Comparison of ENCODE assay signal across 10 cellular contexts in the genomic region with DNA sequence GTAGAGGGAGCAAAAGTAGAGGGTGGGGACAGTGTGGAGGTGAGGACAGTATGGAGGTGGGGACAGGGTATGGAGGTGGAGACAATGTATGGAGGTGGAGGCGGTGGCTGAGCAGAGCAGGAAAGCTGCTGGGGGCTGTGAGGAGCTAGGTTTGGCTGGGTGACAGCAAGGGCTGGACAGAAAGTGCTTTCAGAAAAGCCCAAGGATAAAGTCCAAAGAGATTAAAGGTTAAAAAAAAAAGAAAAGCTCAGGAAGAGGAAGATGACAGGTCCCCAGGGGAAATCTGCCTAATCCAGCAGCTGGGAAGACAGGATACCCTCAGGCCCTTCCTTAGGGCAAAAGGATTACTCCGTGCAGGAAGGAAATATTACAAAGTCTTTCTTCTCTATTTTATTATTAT. TPM values are rescaled to one million over a fixed set of nuclear protein-coding genes. Genes with fewer than 3 reads are reported as not detected.
DNase-seq lines count a peak whose midpoint lies in the region; ATAC-seq and TF ChIP-seq lines count a peak whose summit lies in the region.
"Had no signal": no experiment of that assay in that cellular context is flagged by ENCODE, and none has a peak within 500 bp of the region (broad histone marks: within the 10 kb centered on the region; RNA-seq: fewer than 3 reads in every experiment).

No MANE protein-coding gene starts in this region.

- H3K36me3 ChIP-seq in left ventricle myocardium inferior (peaks cover 9% of the 10 kb centered on the region), right atrium auricular region (no peaks in the 10 kb centered on the region), subcutaneous abdominal adipose tissue (ENCODE audit: control insufficient read depth in 5 of 5, insufficient read depth in 5 of 5, low read length in 5 of 5) (peaks cover 0 to 13% (median 9%) of the 10 kb centered on the region in 5 donors)

- H3K4me3 ChIP-seq in left ventricle myocardium inferior, result no peak overlapping the region
- no peak overlapping the region for H3K4me3 ChIP-seq in right atrium auricular region
- H3K4me3 ChIP-seq in fibroblast of villous mesenchyme (ENCODE audit: low read depth, low read length), result no peak overlapping the region
- H3K4me3 ChIP-seq in subcutaneous abdominal adipose tissue (ENCODE audit: low read depth in 1 of 5, low read length in 5 of 5), result no peak overlapping the region
- H3K4me3 ChIP-seq: SK-N-MC had no signal

- TF ChIP-seq POLR2A in GM18505 (IDR thresholded peaks at IDR 0.05; ENCODE audit: borderline replicate concordance, extremely low read depth, insufficient read depth, insufficient read length), result no peak

- peaks cover 10% of the 10 kb centered on the region for H3K36me3 Mint-ChIP-seq in WTC11

- ATAC-seq in WTC11, result no peak
- no peak for ATAC-seq in GM18505 (IDR thresholded peaks at IDR 0.05; ENCODE audit: unreplicated experiment)

- peak overlapping the region in 1 of 5 donors; percentile 48 for H3K9ac ChIP-seq in subcutaneous abdominal adipose tissue (ENCODE audit: low read length in 5 of 5)

- H3K9me3 ChIP-seq in left ventricle myocardium inferior (replicated peaks), result no peaks in the 10 kb centered on the region
- H3K9me3 ChIP-seq in right atrium auricular region, result no peaks in the 10 kb centered on the region
- H3K9me3 ChIP-seq in subcutaneous abdominal adipose tissue (ENCODE audit: control insufficient read depth in 5 of 5, low read length in 5 of 5), result no peaks in the 10 kb centered on the region

- H3K27ac ChIP-seq in left ventricle myocardium inferior (replicated peaks) (peak overlapping the region; percentile 78), right atrium auricular region (peak overlapping the region in 1 of 2 donors; percentile 19), subcutaneous abdominal adipose tissue (ENCODE audit: low read depth, low read length) (peak overlapping the region; percentile 89)

- H3K4me1 Mint-ChIP-seq in WTC11, result peaks cover 32% of the 10 kb centered on the region

- H3K27ac Mint-ChIP-seq in WTC11, result peak overlapping the region; percentile 88

- intact Hi-C loops in left ventricle myocardium inferior (cut with micrococcal nuclease), result no loop called here

- POLR2A ChIA-PET in WTC11 (lab: Charles Lee), result interaction anchor here (1.0 kb wide), 1 partner anchor 32 kb away, joined by 3 read pairs; the partner anchor contains the start of gene PFKFB3

- no peaks in the 10 kb centered on the region for H3K27me3 ChIP-seq in left ventricle myocardium inferior (ENCODE audit: low read depth)
- H3K27me3 ChIP-seq in right atrium auricular region, result no peaks in the 10 kb centered on the region
- no peaks in the 10 kb centered on the region for H3K27me3 ChIP-seq in subcutaneous abdominal adipose tissue (ENCODE audit: control insufficient read depth in 5 of 5, insufficient read depth in 4 of 5, low read length in 5 of 5)

- no peak for DNase-seq in left ventricle myocardium inferior
- no peak for DNase-seq in right atrium auricular region (ENCODE audit: low spot score)
- no peak for DNase-seq in WTC11 (ENCODE audit: low spot score)
- peak; percentile 46 for DNase-seq in fibroblast of villous mesenchyme (ENCODE audit: low read depth)
- DNase-seq in DMS53 treated with DMSO at 0.1 percent for 48 hours (lab: John Stamatoyannopoulos, UW; ENCODE audit: unreplicated experiment), result no peak
- no peak for DNase-seq in stimulated activated CD4-positive, alpha-beta T cell treated with anti-CD3 and anti-CD28 coated beads, Interleukin-2, amount 100 ng/mL, for 48 hours
- DNase-seq: NCI-H1092 had no signal

- no peaks in the 10 kb centered on the region for H3K9me3 Mint-ChIP-seq in WTC11

- no peak for TF ChIP-seq CTCF in left ventricle myocardium inferior (IDR thresholded peaks at IDR 0.05; ENCODE audit: borderline replicate concordance)
- TF ChIP-seq CTCF in right atrium auricular region (IDR thresholded peaks at IDR 0.05), result no peak
- no peak for TF ChIP-seq CTCF in WTC11 (IDR thresholded peaks at IDR 0.05)
- no peak for TF ChIP-seq CTCF in fibroblast of villous mesenchyme (IDR thresholded peaks at IDR 0.05; ENCODE audit: insufficient read depth, low read depth, low read length)

- CTCF ChIA-PET in WTC11 (lab: Charles Lee), result interaction anchor here (0.7 to 1.6 kb wide), 2 partner anchors 32 to 231 kb away, joined by 3 read pairs; partner anchors contain the start of gene PFKFB3

- no peaks in the 10 kb centered on the region for H3K27me3 Mint-ChIP-seq in WTC11 (ENCODE audit: low read depth)

- no peak overlapping the region for H3K4me3 Mint-ChIP-seq in WTC11

- H3K4me1 ChIP-seq in left ventricle myocardium inferior (peaks cover 87% of the 10 kb centered on the region), right atrium auricular region (peaks cover 0 to 44% of the 10 kb centered on the region in 2 donors), subcutaneous abdominal adipose tissue (ENCODE audit: control insufficient read depth in 5 of 5, insufficient read depth in 5 of 5, low read length in 5 of 5) (peaks cover 16 to 80% (median 67%) of the 10 kb centered on the region in 5 donors)

TF ChIP-seq in WTC11, 78 proteins besides CTCF, POLR2A, EP300 and RAD21 (continues in another document):
- TF ChIP-seq ARID4B (CRISPR knock-in tag; IDR thresholded peaks at IDR 0.05; ENCODE audit: borderline replicate concordance), result no peak
- no peak for TF ChIP-seq ZNF423 (CRISPR knock-in tag; IDR thresholded peaks at IDR 0.05)
- TF ChIP-seq NR2C2 (CRISPR knock-in tag; IDR thresholded peaks at IDR 0.05), result no peak
- TF ChIP-seq SMAD4 (CRISPR knock-in tag; IDR thresholded peaks at IDR 0.05), result no peak
- TF ChIP-seq RELA (CRISPR knock-in tag; IDR thresholded peaks at IDR 0.05; ENCODE audit: borderline replicate concordance), result no peak
- no peak for TF ChIP-seq HMGXB4 (CRISPR knock-in tag; IDR thresholded peaks at IDR 0.05)
- no peak for TF ChIP-seq ZNF671 (CRISPR knock-in tag; IDR thresholded peaks at IDR 0.05)
- TF ChIP-seq ZNF416 (CRISPR knock-in tag; IDR thresholded peaks at IDR 0.05), result no peak
- TF ChIP-seq, protein P1, sequence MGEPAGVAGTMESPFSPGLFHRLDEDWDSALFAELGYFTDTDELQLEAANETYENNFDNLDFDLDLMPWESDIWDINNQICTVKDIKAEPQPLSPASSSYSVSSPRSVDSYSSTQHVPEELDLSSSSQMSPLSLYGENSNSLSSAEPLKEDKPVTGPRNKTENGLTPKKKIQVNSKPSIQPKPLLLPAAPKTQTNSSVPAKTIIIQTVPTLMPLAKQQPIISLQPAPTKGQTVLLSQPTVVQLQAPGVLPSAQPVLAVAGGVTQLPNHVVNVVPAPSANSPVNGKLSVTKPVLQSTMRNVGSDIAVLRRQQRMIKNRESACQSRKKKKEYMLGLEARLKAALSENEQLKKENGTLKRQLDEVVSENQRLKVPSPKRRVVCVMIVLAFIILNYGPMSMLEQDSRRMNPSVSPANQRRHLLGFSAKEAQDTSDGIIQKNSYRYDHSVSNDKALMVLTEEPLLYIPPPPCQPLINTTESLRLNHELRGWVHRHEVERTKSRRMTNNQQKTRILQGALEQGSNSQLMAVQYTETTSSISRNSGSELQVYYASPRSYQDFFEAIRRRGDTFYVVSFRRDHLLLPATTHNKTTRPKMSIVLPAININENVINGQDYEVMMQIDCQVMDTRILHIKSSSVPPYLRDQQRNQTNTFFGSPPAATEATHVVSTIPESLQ (CRISPR knock-in tag; IDR thresholded peaks at IDR 0.05), result no peak
- no peak for TF ChIP-seq JUN (CRISPR knock-in tag; IDR thresholded peaks at IDR 0.05)
- TF ChIP-seq GABPB1 (CRISPR knock-in tag; IDR thresholded peaks at IDR 0.05), result no peak
- TF ChIP-seq ZNF121 (CRISPR knock-in tag; IDR thresholded peaks at IDR 0.05), result no peak

RNA-seq across cellular contexts. Expression of gene PFKFB3, which starts 32.1 kb away (rescaled TPM):
- 14.1 TPM for total RNA-seq in left ventricle myocardium inferior
- total RNA-seq in right atrium auricular region, result 10 to 100 TPM in 1 of 2 donors, 1 to 10 TPM in 1; 9.4 to 16.5 TPM
- total RNA-seq in WTC11 (2021), result 30.6 to 42.5 TPM (median 40.7 TPM) in 3 replicates
- total RNA-seq in fibroblast of villous mesenchyme, result 26.1 and 44.9 TPM in 2 replicates
